In the genomic region with DNA sequence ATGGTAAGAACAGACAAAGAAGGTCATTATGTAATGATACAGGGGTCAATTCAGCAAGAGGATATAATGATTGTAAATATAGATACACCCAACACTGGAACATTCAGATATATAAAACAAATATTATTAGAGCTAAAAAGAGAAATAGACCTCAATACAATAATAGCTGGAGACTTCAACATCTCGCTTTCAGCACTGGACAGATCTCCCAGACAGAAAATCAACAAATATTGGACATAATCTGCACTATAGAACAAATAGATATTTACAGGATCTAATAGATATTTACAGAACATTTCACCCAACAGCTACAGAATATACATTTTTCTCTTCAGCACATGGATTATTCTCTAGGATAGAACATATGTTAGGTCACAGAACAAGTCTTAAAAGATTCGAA, we compare ENCODE assay signal across 27 cellular contexts.
"Had no signal": no experiment of that assay in that cellular context is flagged by ENCODE, and none has a peak within 500 bp of the region (broad histone marks: within the 10 kb centered on the region; RNA-seq: fewer than 3 reads in every experiment).

No MANE protein-coding gene starts in this region.

- FAIRE-seq: keratinocyte, small intestine had no signal

- H3K27ac Mint-ChIP-seq: effector memory CD8-positive, alpha-beta T cell; immature natural killer cell; memory B cell; naive B cell; natural killer cell treated with Interleukin-12 subunit alpha and Interleukin-12 subunit beta and Interleukin-15 and Interleukin-18, amount 100 ng/mL, for 72 hours; stimulated activated naive CD8-positive, alpha-beta T cell treated with anti-CD3 and anti-CD28 coated beads, Interleukin-15, amount 100 ng/mL, for 72 hours had no signal

- DNase-seq: cortex of kidney; effector memory CD8-positive, alpha-beta T cell; erythroblast; esophagus squamous epithelium; hypothalamus; immature natural killer cell; left ventricle myocardium superior; mucosa of descending colon; naive B cell; pancreas; right lobe of liver; small intestine; stimulated activated CD4-positive, alpha-beta T cell treated with anti-CD3 and anti-CD28 coated beads, Interleukin-1b, Interleukin-23, amount 100 ng/mL, for 48 hours; stimulated activated CD4-positive, alpha-beta T cell treated with anti-CD3 and anti-CD28 coated beads, Interleukin-4, amount 100 ng/mL, for 1 hour; stimulated activated CD8-positive, alpha-beta memory T cell treated with anti-CD3 and anti-CD28 coated beads, Interleukin-4, amount 100 ng/mL, for 48 hours; stimulated activated naive CD4-positive, alpha-beta T cell; stimulated activated naive CD8-positive, alpha-beta T cell treated with anti-CD3 and anti-CD28 coated beads, Interleukin-15, amount 100 ng/mL, for 72 hours; transverse colon; upper lobe of right lung; uterus had no signal

- H3K36me3 Mint-ChIP-seq: immature natural killer cell; memory B cell; naive B cell; natural killer cell treated with Interleukin-12 subunit alpha and Interleukin-12 subunit beta and Interleukin-15 and Interleukin-18, amount 100 ng/mL, for 72 hours had no signal

- H3K9me3 Mint-ChIP-seq: effector memory CD8-positive, alpha-beta T cell; memory B cell; stimulated activated naive CD8-positive, alpha-beta T cell treated with anti-CD3 and anti-CD28 coated beads, Interleukin-15, amount 100 ng/mL, for 72 hours had no signal

- H3K4me1 ChIP-seq: esophagus squamous epithelium, pancreas, right lobe of liver, suprapubic skin, transverse colon, upper lobe of right lung, uterus had no signal

- ATAC-seq: effector memory CD8-positive, alpha-beta T cell; left ventricle myocardium superior; mucosa of descending colon; natural killer cell treated with Interleukin-12 subunit alpha and Interleukin-12 subunit beta and Interleukin-15 and Interleukin-18, amount 100 ng/mL, for 72 hours; pancreas; right lobe of liver; stimulated activated naive CD8-positive, alpha-beta T cell treated with anti-CD3 and anti-CD28 coated beads, Interleukin-15, amount 100 ng/mL, for 72 hours; upper lobe of right lung had no signal

- H3K9me3 ChIP-seq: esophagus squamous epithelium, mucosa of descending colon, neutrophil, pancreas, right lobe of liver, suprapubic skin, transverse colon, upper lobe of right lung, uterus had no signal

- H3K4me3 ChIP-seq: esophagus squamous epithelium, lung, mucosa of descending colon, pancreas, right lobe of liver, suprapubic skin, transverse colon, upper lobe of right lung, uterus had no signal

- H3K4me1 Mint-ChIP-seq: immature natural killer cell; memory B cell; naive B cell; neural crest cell; stimulated activated naive CD8-positive, alpha-beta T cell treated with anti-CD3 and anti-CD28 coated beads, Interleukin-15, amount 100 ng/mL, for 72 hours had no signal

- H3K36me3 ChIP-seq: esophagus squamous epithelium, neutrophil, pancreas, right lobe of liver, suprapubic skin, transverse colon, upper lobe of right lung, uterus had no signal

- H3K27me3 ChIP-seq: esophagus squamous epithelium, neutrophil, pancreas, right lobe of liver, suprapubic skin, transverse colon, upper lobe of right lung, uterus had no signal

- H3K4me3 Mint-ChIP-seq: effector memory CD8-positive, alpha-beta T cell; immature natural killer cell; memory B cell; naive B cell; natural killer cell treated with Interleukin-12 subunit alpha and Interleukin-12 subunit beta and Interleukin-15 and Interleukin-18, amount 100 ng/mL, for 72 hours; neural crest cell; stimulated activated naive CD8-positive, alpha-beta T cell treated with anti-CD3 and anti-CD28 coated beads, Interleukin-15, amount 100 ng/mL, for 72 hours had no signal

- H3K27ac ChIP-seq: esophagus squamous epithelium, neutrophil, pancreas, right lobe of liver, suprapubic skin, transverse colon, upper lobe of right lung, uterus had no signal
